Comparison of ENCODE assay signal across 21 cellular contexts in the genomic region with DNA sequence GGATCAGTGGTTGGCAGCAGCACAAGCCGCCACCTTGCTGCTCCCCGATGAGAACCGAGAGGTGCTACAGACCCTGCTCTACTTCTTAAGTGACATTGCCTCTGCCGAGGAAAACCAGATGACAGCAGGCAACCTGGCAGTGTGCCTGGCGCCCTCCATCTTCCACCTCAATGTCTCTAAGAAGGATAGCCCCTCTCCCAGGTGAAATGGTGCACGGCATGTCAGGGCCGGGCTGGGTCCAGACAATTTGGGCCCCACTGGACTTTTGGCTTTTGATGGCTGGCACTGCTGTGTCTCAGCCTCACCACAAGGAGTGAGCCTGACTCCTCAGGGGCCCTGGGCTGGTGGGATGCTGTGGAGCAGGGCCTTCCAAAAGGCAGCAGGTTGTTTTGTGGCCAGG.
A peak's percentile ranks its signal among the peaks of the same experiment; 100 is the strongest.
DNase-seq lines count a peak whose midpoint lies in the region; ATAC-seq and TF ChIP-seq lines count a peak whose summit lies in the region.
"Had no signal": no experiment of that assay in that cellular context is flagged by ENCODE, and none has a peak within 500 bp of the region (broad histone marks: within the 10 kb centered on the region; RNA-seq: fewer than 3 reads in every experiment).

No MANE protein-coding gene starts in this region.

- 80% methylated on average over 7 of the region's 7 CpGs for WGBS in right cardiac atrium
- no CpG with 5 or more reads among the region's 7 CpGs for WGBS in neuronal stem cell (ENCODE audit: extremely low coverage in 2 of 2, insufficient read length in 2 of 2, insufficient replicate concordance in 1 of 2), 2 donors
- 74 to 90% (median 86%) methylated on average over 7 of the region's 7 CpGs for WGBS in stomach, 5 donors

- peak overlapping the region; percentile 21 for H3K9ac ChIP-seq in neuronal stem cell (ENCODE audit: low read depth, low read length, poor library complexity)
- H3K9ac ChIP-seq: BLaER1 treated with 17β-estradiol and CSF1 and Interleukin-3, amounts not matched to agents 10 nM and 100 nM; GM23248 had no signal

- intact Hi-C loops in cardiac septum (cut with DNase I) (no loop called here), right cardiac atrium (cut with DNase I) (no loop called here), stomach (cut with DNase I; ENCODE audit: low total_unique reads) (no loop called here)

- no peak overlapping the region for H3K4me3 ChIP-seq in right cardiac atrium (ENCODE audit: low read length)
- no peak overlapping the region for H3K4me3 ChIP-seq in brain microvascular endothelial cell (ENCODE audit: low read depth, low read length)
- no peak overlapping the region for H3K4me3 ChIP-seq in neuronal stem cell (ENCODE audit: low read length in 2 of 2)
- H3K4me3 ChIP-seq in stomach: no peak overlapping the region
- H3K4me3 ChIP-seq: A549; BLaER1 treated with 17β-estradiol and CSF1 and Interleukin-3, amounts not matched to agents 10 nM and 100 nM; GM23248 had no signal

- H3K4me1 ChIP-seq in right cardiac atrium (ENCODE audit: control insufficient read depth, insufficient read depth, low read length): no peaks in the 10 kb centered on the region
- no peaks in the 10 kb centered on the region for H3K4me1 ChIP-seq in neuronal stem cell (ENCODE audit: control insufficient read depth in 2 of 2, insufficient read depth in 1 of 2, low read depth in 1 of 2, low read length in 2 of 2)
- H3K4me1 ChIP-seq in stomach: no peaks in the 10 kb centered on the region
- H3K4me1 ChIP-seq: A549; BE2C; BLaER1 treated with 17β-estradiol and CSF1 and Interleukin-3, amounts not matched to agents 10 nM and 100 nM had no signal

- H3K27ac ChIP-seq in right cardiac atrium (ENCODE audit: low read length) (no peak overlapping the region), brain microvascular endothelial cell (no peak overlapping the region), neuronal stem cell (replicated peaks; ENCODE audit: low read length) (no peak overlapping the region), stomach (no peak overlapping the region)
- H3K27ac ChIP-seq: A549; BLaER1 treated with 17β-estradiol and CSF1 and Interleukin-3, amounts not matched to agents 10 nM and 100 nM; GM23248 had no signal

- no peaks in the 10 kb centered on the region for H3K79me1 ChIP-seq in neuronal stem cell (ENCODE audit: low read depth, low read length)

- H3K9me3 ChIP-seq in right cardiac atrium (ENCODE audit: control insufficient read depth, low read length) (no peaks in the 10 kb centered on the region), neuronal stem cell (replicated peaks in 1 of 2; ENCODE audit: control insufficient read depth in 2 of 2, insufficient read depth in 1 of 2, low read depth in 1 of 2, low read length in 2 of 2) (no peaks in the 10 kb centered on the region), stomach (no peaks in the 10 kb centered on the region)
- H3K9me3 ChIP-seq: A549; BE2C; BLaER1 treated with 17β-estradiol and CSF1 and Interleukin-3, amounts not matched to agents 10 nM and 100 nM had no signal

- H2BK15ac ChIP-seq in neuronal stem cell (ENCODE audit: low read length): no peak overlapping the region

- H2BK120ac ChIP-seq in neuronal stem cell (ENCODE audit: low read depth, low read length): no peak overlapping the region

- DNase-seq in cardiac septum (ENCODE audit: low spot score) (peak; percentile 62), right cardiac atrium (no peak), brain microvascular endothelial cell (no peak), neuronal stem cell (ENCODE audit: low spot score) (no peak), stomach (peak; percentile 21)
- DNase-seq in activated CD8-positive, alpha-beta memory T cell treated with anti-CD3 and anti-CD28 coated beads, Interleukin-2, amount 50 U/mL, for 48 hours: no peak
- no peak for DNase-seq in activated CD4-positive, alpha-beta T cell treated with anti-CD3 and anti-CD28 coated beads, Interleukin-2, amount 50 U/mL, for 1 hour
- DNase-seq: 8988T; ACHN; AML-193; BE2C; CD4-positive, alpha-beta T cell; CD8-positive, alpha-beta memory T cell; DMS 273 treated with DMSO at 0.1 percent for 48 hours; DND-41; GM23248; H7; HCEC 1CT had no signal

- H3K4ac ChIP-seq in neuronal stem cell (ENCODE audit: low read length): no peak overlapping the region

- no peak overlapping the region for H2BK12ac ChIP-seq in neuronal stem cell (ENCODE audit: low read length)

- no peak overlapping the region for H2BK5ac ChIP-seq in neuronal stem cell (ENCODE audit: low read length)

- no peak overlapping the region for H3K23ac ChIP-seq in neuronal stem cell (ENCODE audit: low read depth, low read length, poor library complexity)

- H3K4me2 ChIP-seq in neuronal stem cell (ENCODE audit: insufficient read depth, low read length, poor library complexity, severe bottlenecking): no peak overlapping the region
- H3K4me2 ChIP-seq: A549; BLaER1 treated with 17β-estradiol and CSF1 and Interleukin-3, amounts not matched to agents 10 nM and 100 nM had no signal

- TF ChIP-seq POLR2A in stomach (IDR thresholded peaks at IDR 0.05): no peak

- H2AFZ ChIP-seq in neuronal stem cell (ENCODE audit: low read length): no peak overlapping the region
- H2AFZ ChIP-seq: GM23248 had no signal

- H3K36me3 ChIP-seq in brain microvascular endothelial cell (replicated peaks) (no peaks in the 10 kb centered on the region), neuronal stem cell (replicated peaks in 1 of 2; ENCODE audit: control insufficient read depth in 2 of 2, insufficient read depth in 2 of 2, low read length in 2 of 2) (no peaks in the 10 kb centered on the region), stomach (peaks cover 0 to 44% (median 27%) of the 10 kb centered on the region in 4 donors)
- H3K36me3 ChIP-seq: BE2C had no signal

- TF ChIP-seq EP300 in stomach (IDR thresholded peaks at IDR 0.05): no peak

- TF ChIP-seq CTCF in brain microvascular endothelial cell (IDR thresholded peaks at IDR 0.05; ENCODE audit: low read depth, low read length, missing control alignments) (peak; percentile 2), stomach (IDR thresholded peaks at IDR 0.05) (no peak)

- H3K14ac ChIP-seq in neuronal stem cell (ENCODE audit: low read length): no peak overlapping the region

- H3K18ac ChIP-seq in neuronal stem cell (ENCODE audit: low read length): no peak overlapping the region

- in situ Hi-C loops in brain microvascular endothelial cell (cut with HindIII; ENCODE audit: low pct_ligation_motif_present, low sequenced_read_pairs): no loop called here

- no peaks in the 10 kb centered on the region for H3K27me3 ChIP-seq in right cardiac atrium (ENCODE audit: control insufficient read depth, insufficient read depth)
- no peaks in the 10 kb centered on the region for H3K27me3 ChIP-seq in brain microvascular endothelial cell (replicated peaks)
- H3K27me3 ChIP-seq in neuronal stem cell (ENCODE audit: control insufficient read depth in 3 of 3, insufficient read depth in 3 of 3, low read depth in 1 of 3, low read length in 3 of 3): no peaks in the 10 kb centered on the region
- H3K27me3 ChIP-seq in stomach: peaks cover 0 to 9% (median 0%) of the 10 kb centered on the region in 3 donors
- H3K27me3 ChIP-seq: BE2C had no signal

- ATAC-seq in right cardiac atrium (no peak), GM19467 (IDR thresholded peaks at IDR 0.05; ENCODE audit: unreplicated experiment) (no peak)
- ATAC-seq: A549 had no signal

- no peak overlapping the region for H4K91ac ChIP-seq in neuronal stem cell (ENCODE audit: low read depth, low read length, poor library complexity)

- H4K8ac ChIP-seq in neuronal stem cell (ENCODE audit: low read depth, low read length): no peak overlapping the region

- no peak overlapping the region for H2AK5ac ChIP-seq in neuronal stem cell (ENCODE audit: low read depth, low read length)

Comparison
In these comparisons a context has a peak if more than half of its experiments do, and no peak if none do; other contexts are left out.
1. DNase-seq: peak in cardiac septum (single experiment) and stomach (single experiment); none in right cardiac atrium (0 of 3), brain microvascular endothelial cell (single experiment), neuronal stem cell (single experiment), activated CD8-positive, alpha-beta memory T cell treated with anti-CD3 and anti-CD28 coated beads, Interleukin-2, amount 50 U/mL, for 48 hours (single experiment) and activated CD4-positive, alpha-beta T cell treated with anti-CD3 and anti-CD28 coated beads, Interleukin-2, amount 50 U/mL, for 1 hour (single experiment).